ENCODE assay signal across 27 cellular contexts in genomic region chr2:172294983-172295382, GRCh38.
"Had no signal": no experiment of that assay in that cellular context is flagged by ENCODE, and none has a peak within 500 bp of the region (broad histone marks: within the 10 kb centered on the region; RNA-seq: fewer than 3 reads in every experiment).

No MANE protein-coding gene starts in this region.

- FAIRE-seq: urothelium cell line had no signal

- H3K4me3 ChIP-seq: stomach, suprapubic skin, testis, thoracic aorta, thyroid gland, tibial artery, tibial nerve, transverse colon, upper lobe of left lung, upper lobe of right lung, uterus, vagina had no signal

- H3K9me3 ChIP-seq: stomach, suprapubic skin, testis, thoracic aorta, thyroid gland, tibial artery, tibial nerve, transverse colon, upper lobe of left lung, upper lobe of right lung, uterus, vagina had no signal

- H3K4me1 ChIP-seq: testis had no signal

- DNase-seq: stimulated activated CD4-positive, alpha-beta T cell treated with anti-CD3 and anti-CD28 coated beads, Interleukin-2, amount 100 ng/mL, for 48 hours; stimulated activated CD4-positive, alpha-beta T cell treated with anti-CD3 and anti-CD28 coated beads, Interleukin-4, amount 100 ng/mL, for 1 hour; stimulated activated CD4-positive, alpha-beta T cell treated with anti-CD3 and anti-CD28 coated beads, Interleukin-4, amount 100 ng/mL, for 24 hours; stimulated activated CD4-positive, alpha-beta T cell treated with anti-CD3 and anti-CD28 coated beads, Interleukin-4, amount 100 ng/mL, for 4 hours; stimulated activated CD8-positive, alpha-beta memory T cell treated with anti-CD3 and anti-CD28 coated beads, Interleukin-4, amount 100 ng/mL, for 48 hours; stimulated activated naive B cell treated with anti-CD40 and anti-IgM and Interleukin-4, amounts not matched to agents 10 μg/mL and 1 μg/mL and 100 μg/mL, for 72 hours; stimulated activated naive CD4-positive, alpha-beta T cell; stimulated activated naive CD4-positive, alpha-beta T cell treated with Interleukin-2 at 50 U/mL for 16 hours; stimulated activated naive CD8-positive, alpha-beta T cell treated with anti-CD3 and anti-CD28 coated beads, Interleukin-15, amount 100 ng/mL, for 72 hours; stimulated activated naive CD8-positive, alpha-beta T cell treated with anti-CD3 and anti-CD28 coated beads, Interleukin-15, Interleukin-2, amounts not matched to agents 100 U/mL and 50 U/mL, for 24 hours; stomach; substantia nigra; testis; thyroid gland; tibial artery; transverse colon; trophoblast cell; upper lobe of left lung; upper lobe of right lung; uterus had no signal

- H3K36me3 ChIP-seq: stomach, suprapubic skin, thoracic aorta, thyroid gland, tibial artery, tibial nerve, transverse colon, upper lobe of left lung, upper lobe of right lung, uterus, vagina had no signal

- H3K27me3 ChIP-seq: stomach, testis, thyroid gland, tibial nerve, transverse colon, upper lobe of left lung, upper lobe of right lung, uterus, vagina had no signal

- ATAC-seq: stimulated activated effector memory CD8-positive, alpha-beta T cell treated with anti-CD3 and anti-CD28 coated beads, Interleukin-12 subunit alpha, Interleukin-12 subunit beta, amount 100 ng/mL, for 72 hours; stimulated activated memory B cell treated with anti-CD40 and anti-IgM and Interleukin-4, amounts not matched to agents 10 μg/mL and 1 μg/mL and 100 μg/mL, for 72 hours; stimulated activated naive B cell treated with anti-CD40 and anti-IgM and Interleukin-4, amounts not matched to agents 10 μg/mL and 1 μg/mL and 100 μg/mL, for 72 hours; stimulated activated naive CD8-positive, alpha-beta T cell treated with anti-CD3 and anti-CD28 coated beads, Interleukin-15, amount 100 ng/mL, for 72 hours; stimulated activated naive CD8-positive, alpha-beta T cell treated with anti-CD3 and anti-CD28 coated beads, Interleukin-15, Interleukin-2, amounts not matched to agents 100 U/mL and 50 U/mL, for 24 hours had no signal

- H3K27ac ChIP-seq: stomach, suprapubic skin, testis, thoracic aorta, thyroid gland, tibial artery, upper lobe of left lung, upper lobe of right lung, vagina had no signal
